Comparison of ENCODE assay signal across 8 cellular contexts in the genomic region with DNA sequence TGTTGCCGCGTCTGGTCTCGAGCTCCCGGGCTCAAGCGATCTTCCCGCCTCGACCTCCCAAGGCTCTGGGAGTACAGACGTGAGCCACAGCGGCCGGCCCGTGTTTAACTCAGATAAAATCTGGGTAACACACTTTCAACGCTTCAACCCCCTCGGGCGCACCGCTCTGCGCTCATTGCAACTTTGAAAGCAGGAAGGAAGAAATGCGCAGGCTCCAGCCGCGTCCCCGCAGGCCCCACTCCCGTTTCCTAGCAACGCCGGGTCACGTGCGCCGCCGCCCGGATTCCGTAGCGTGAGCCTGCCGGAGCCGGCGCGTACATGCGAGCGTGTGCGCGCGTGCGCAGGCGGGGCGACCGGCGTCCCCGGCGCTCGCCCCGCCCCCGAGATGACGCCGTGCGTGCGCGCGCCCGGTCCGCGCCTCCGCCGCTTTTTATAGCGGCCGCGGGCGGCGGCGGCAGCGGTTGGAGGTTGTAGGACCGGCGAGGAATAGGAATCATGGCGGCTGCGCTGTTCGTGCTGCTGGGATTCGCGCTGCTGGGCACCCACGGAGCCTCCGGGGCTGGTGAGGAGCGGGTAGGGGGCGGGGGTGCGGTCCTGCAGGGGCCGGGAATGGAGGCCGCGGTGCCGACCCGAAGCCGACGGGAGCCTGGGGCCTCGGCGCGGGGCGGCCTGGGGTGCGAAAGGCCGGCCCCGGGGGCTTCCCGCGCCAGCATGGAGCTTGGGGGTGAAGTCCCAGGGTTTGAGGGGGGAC. TPM values are rescaled to one million over a fixed set of nuclear protein-coding genes. Genes with fewer than 3 reads are reported as not detected.
DNase-seq lines count a peak whose midpoint lies in the region; ATAC-seq and TF ChIP-seq lines count a peak whose summit lies in the region.

A gene (plus strand): TSS at position 457 of the 751 bp plus-strand sequence. CDS start 39 bp downstream, at position 496.

- H3K36me3 ChIP-seq in SU-DHL-6 (ENCODE audit: low read length) (no peaks in the 10 kb centered on the region), ovary (no peaks in the 10 kb centered on the region), thyroid gland (no peaks in the 10 kb centered on the region)

- H3K4me3 ChIP-seq in SU-DHL-6 (ENCODE audit: insufficient read depth, low read length, poor library complexity, severe bottlenecking) = peak within 1 kb of the TSS; percentile 70
- H3K4me3 ChIP-seq in ovary = peak within 1 kb of the TSS; percentile 97
- H3K4me3 ChIP-seq in thyroid gland (replicated peaks in 1 of 3) = peak within 1 kb of the TSS; percentile 81 to 97 (median 91)

- no peaks in the 10 kb centered on the region for H4K20me1 ChIP-seq in SU-DHL-6 (ENCODE audit: low read depth, low read length)

- H3K4me1 ChIP-seq in ovary (ENCODE audit: insufficient read depth) (peaks cover 29% of the 10 kb centered on the region), thyroid gland (peaks cover 32 to 42% of the 10 kb centered on the region in 2 donors)

- peak within 1 kb of the TSS; percentile 92 for H2AFZ ChIP-seq in SU-DHL-6 (ENCODE audit: low read depth, low read length, severe bottlenecking)

- H3K9me3 ChIP-seq in SU-DHL-6 (ENCODE audit: insufficient read depth, low read length) (no peaks in the 10 kb centered on the region), ovary (no peaks in the 10 kb centered on the region), thyroid gland (no peaks in the 10 kb centered on the region)

- H3K4me2 ChIP-seq in SU-DHL-6 (ENCODE audit: low read depth, low read length, poor library complexity, severe bottlenecking) = peak within 1 kb of the TSS; percentile 83

- ATAC-seq in HG02678 (IDR thresholded peaks at IDR 0.05; ENCODE audit: unreplicated experiment) = peak; percentile 76
- ATAC-seq in activated naive CD8-positive, alpha-beta T cell treated with anti-CD3 and anti-CD28 coated beads, Interleukin-2, amount 10 ng/mL, durations not matched to agents 7 days and 5 days (ENCODE audit: low read depth) = peak; percentile 83

- POLR2A ChIA-PET in activated naive CD8-positive, alpha-beta T cell treated with anti-CD3 and anti-CD28 coated beads, Interleukin-2, amount 10 ng/mL, durations not matched to agents 7 days and 5 days (lab: Charles Lee) = interaction anchor here (0.7 to 2.2 kb wide), 7 partner anchors 28 to 91 kb away, joined by 3 to 24 read pairs (median 6); a partner anchor contains a TSS

- peak within 1 kb of the TSS; percentile 80 for H3K9ac ChIP-seq in SU-DHL-6 (ENCODE audit: low read length)

- no peaks in the 10 kb centered on the region for H3K9me3 Mint-ChIP-seq in activated naive CD8-positive, alpha-beta T cell treated with anti-CD3 and anti-CD28 coated beads, Interleukin-2, amount 10 ng/mL, durations not matched to agents 7 days and 5 days

- H3K27ac ChIP-seq in SU-DHL-6 (ENCODE audit: low read depth, low read length) (peak within 1 kb of the TSS; percentile 88), ovary (peak within 1 kb of the TSS; percentile 71 to 75), thyroid gland (peak within 1 kb of the TSS; percentile 72 to 88 (median 76))

- H3F3A ChIP-seq in SU-DHL-6 (ENCODE audit: insufficient read depth) = peaks cover 14% of the 10 kb centered on the region

- peak within 1 kb of the TSS; percentile 97 for H3K4me3 Mint-ChIP-seq in activated naive CD8-positive, alpha-beta T cell treated with anti-CD3 and anti-CD28 coated beads, Interleukin-2, amount 10 ng/mL, durations not matched to agents 7 days and 5 days

- no peaks in the 10 kb centered on the region for H3K27me3 Mint-ChIP-seq in activated naive CD8-positive, alpha-beta T cell treated with anti-CD3 and anti-CD28 coated beads, Interleukin-2, amount 10 ng/mL, durations not matched to agents 7 days and 5 days

- 0% methylated on average over 73 to 95 of the region's 95 CpGs for WGBS in ovary, 3 donors
- 0 to 1% methylated on average over 13 to 36 of the region's 95 CpGs for WGBS in thyroid gland, 2 donors

- peak within 1 kb of the TSS; percentile 97 for H3K27ac Mint-ChIP-seq in activated naive CD8-positive, alpha-beta T cell treated with anti-CD3 and anti-CD28 coated beads, Interleukin-2, amount 10 ng/mL, durations not matched to agents 7 days and 5 days

- peaks cover 46% of the 10 kb centered on the region for H3K79me2 ChIP-seq in SU-DHL-6 (ENCODE audit: insufficient read depth, low read length)

- peak; percentile 100 for DNase-seq in GM10266 (ENCODE audit: extremely low spot score)
- DNase-seq in NCI-H128 (lab: John Stamatoyannopoulos, UW; ENCODE audit: unreplicated experiment) = peak; percentile 97
- DNase-seq in activated naive CD8-positive, alpha-beta T cell treated with anti-CD3 and anti-CD28 coated beads, Interleukin-2, amount 10 ng/mL, durations not matched to agents 7 days and 5 days = peak; percentile 99
- peak; percentile 93 to 100 (median 98) for DNase-seq in head of caudate nucleus
- peak; percentile 98 to 99 (median 98) for DNase-seq in ovary
- peak; percentile 99 for DNase-seq in thyroid gland

- no peaks in the 10 kb centered on the region for H3K36me3 Mint-ChIP-seq in activated naive CD8-positive, alpha-beta T cell treated with anti-CD3 and anti-CD28 coated beads, Interleukin-2, amount 10 ng/mL, durations not matched to agents 7 days and 5 days

- H3K4me1 Mint-ChIP-seq in activated naive CD8-positive, alpha-beta T cell treated with anti-CD3 and anti-CD28 coated beads, Interleukin-2, amount 10 ng/mL, durations not matched to agents 7 days and 5 days = peaks cover 26% of the 10 kb centered on the region

- H3K27me3 ChIP-seq in SU-DHL-6 (ENCODE audit: low read length) (no peaks in the 10 kb centered on the region), ovary (no peaks in the 10 kb centered on the region), thyroid gland (no peaks in the 10 kb centered on the region)

- TF ChIP-seq EP300 in ovary (IDR thresholded peaks at IDR 0.05) = peak; percentile 14

- H3K9me2 ChIP-seq in SU-DHL-6 (replicated peaks; ENCODE audit: insufficient read depth, low read length) = no peaks in the 10 kb centered on the region

- TF ChIP-seq CTCF in GM10266 (IDR thresholded peaks at IDR 0.05; ENCODE audit: control insufficient read depth, insufficient read depth, low read depth, missing control alignments) (no peak), SU-DHL-6 (IDR thresholded peaks at IDR 0.05; ENCODE audit: insufficient read depth, low read length, poor library complexity, severe bottlenecking) (no peak), ovary (IDR thresholded peaks at IDR 0.05) (peak in 2 of 3 donors; percentile 9 to 30), thyroid gland (IDR thresholded peaks at IDR 0.05) (no peak)

- intact Hi-C loops in head of caudate nucleus (cut with DNase I) (loop anchor here (5.0 kb wide), 1 partner anchor 40 kb away; a partner anchor contains a TSS), ovary (cut with DNase I) (no loop called here), thyroid gland (cut with DNase I) (no loop called here)

- TF ChIP-seq POLR2A in ovary (IDR thresholded peaks at IDR 0.05) = peak; percentile 89
- TF ChIP-seq POLR2A in thyroid gland (IDR thresholded peaks at IDR 0.05) = peak; percentile 88 to 99

RNA-seq across cellular contexts. Expression of the gene that starts here (rescaled TPM):
- total RNA-seq in activated naive CD8-positive, alpha-beta T cell treated with anti-CD3 and anti-CD28 coated beads, Interleukin-2, amount 10 ng/mL, durations not matched to agents 7 days and 5 days = 100 to 1,000 TPM; 183 to 196 TPM
- total RNA-seq in ovary = 100 to 1,000 TPM; 225 to 484 (median 324) TPM
- polyA plus RNA-seq in ovary = 100 to 1,000 TPM; 111 to 290 TPM
- total RNA-seq in thyroid gland = 100 to 1,000 TPM; 349 to 702 (median 569) TPM

Comparison
In these comparisons a context has a peak if more than half of its experiments do, and no peak if none do; other contexts are left out.
1. Peak in every context shown above with its lines: DNase-seq, ATAC-seq, H3K4me3 ChIP-seq and H3K27ac ChIP-seq.
2. CTCF ChIP-seq: peak in ovary (2 of 3); none in GM10266 (single experiment), SU-DHL-6 (single experiment) and thyroid gland (0 of 6).